ENCODE assay signal across 1 cellular context in the genomic region with DNA sequence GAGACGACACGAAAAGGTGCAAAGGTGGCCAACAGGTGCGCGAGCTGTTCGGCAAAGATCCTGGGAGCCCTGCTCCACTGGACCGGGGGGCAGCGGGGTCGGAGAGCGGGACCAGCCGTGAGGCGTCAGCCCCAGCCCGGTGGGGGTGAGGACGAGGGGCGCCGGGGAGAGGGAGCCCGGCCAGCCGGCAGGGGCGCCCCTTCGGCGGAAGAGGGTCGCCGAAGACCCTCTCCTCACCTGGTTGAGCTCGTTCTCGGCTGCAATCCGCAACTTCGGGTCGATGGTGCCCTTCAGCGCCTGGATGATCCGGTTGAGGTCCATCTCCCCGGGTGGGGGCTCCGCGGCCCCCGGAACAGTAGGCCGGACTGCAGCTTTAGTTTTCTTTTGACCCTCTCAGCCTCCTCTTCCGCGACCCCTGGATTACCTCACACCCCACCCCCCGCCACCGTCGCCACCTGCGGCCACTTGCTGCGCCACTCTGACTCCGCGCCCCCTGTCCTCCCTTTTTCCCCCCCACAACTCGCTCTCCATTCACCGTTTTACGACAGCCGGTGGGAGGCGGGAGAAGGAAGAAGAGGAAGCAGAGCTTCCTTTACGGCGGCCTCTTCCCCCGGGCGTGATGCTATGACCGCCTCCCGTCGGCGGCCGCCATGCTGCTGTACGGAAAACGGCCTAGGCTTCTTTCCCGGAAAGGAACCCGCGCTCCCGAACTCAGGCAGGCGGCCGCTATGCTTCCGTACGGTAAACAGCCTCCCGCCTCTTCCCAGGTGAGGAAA.
TF ChIP-seq lines count a peak whose summit lies in the region.

TSS of gene IPO8 (minus strand) at position 543 of the 776 bp plus-strand sequence. CDS start at position 321, 222 bp downstream.

TF ChIP-seq in HEK293, 187 proteins besides CTCF, POLR2A, EP300 and RAD21 (continued from another document and continues in another):
- TF ChIP-seq ZNF645 (tag by site-specific recombination; IDR thresholded peaks at IDR 0.05) (no peak), ZNF16 (tag by site-specific recombination; IDR thresholded peaks at IDR 0.05; ENCODE audit: low read depth) (no peak), PRDM6 (tag by site-specific recombination; IDR thresholded peaks at IDR 0.05) (no peak), ZNF146 (tag by site-specific recombination; IDR thresholded peaks at IDR 0.05) (no peak), ZNF449 (tag by site-specific recombination; IDR thresholded peaks at IDR 0.05) (no peak), ZNF548 (tag by site-specific recombination; IDR thresholded peaks at IDR 0.05) (no peak), ZNF473 (tag by site-specific recombination; IDR thresholded peaks at IDR 0.05) (no peak), ZNF555 (tag by site-specific recombination; conservative IDR thresholded peaks at IDR 0.05) (no peak), ZNF624 (tag by site-specific recombination; IDR thresholded peaks at IDR 0.05) (no peak), OVOL3 (tag by site-specific recombination; IDR thresholded peaks at IDR 0.05) (no peak), ZNF521 (tag by site-specific recombination; IDR thresholded peaks at IDR 0.05) (no peak), GLI2 (tag by site-specific recombination; IDR thresholded peaks at IDR 0.05; ENCODE audit: borderline replicate concordance, low read depth) (no peak), ZNF19 (tag by site-specific recombination; IDR thresholded peaks at IDR 0.05; ENCODE audit: low read depth) (no peak), ZNF560 (tag by site-specific recombination; IDR thresholded peaks at IDR 0.05; ENCODE audit: borderline replicate concordance) (no peak), ZSCAN4 (tag by site-specific recombination; IDR thresholded peaks at IDR 0.05) (0 out of 2 replicates have a peak, but pooled peaks have one; percentile 6), WT1 (tag by site-specific recombination; IDR thresholded peaks at IDR 0.05) (peak; percentile 83), KLF8 (tag by site-specific recombination; IDR thresholded peaks at IDR 0.05) (peak; percentile 79; the same call in 1 of the 2 replicates), ZNF148 (tag by site-specific recombination; IDR thresholded peaks at IDR 0.05; ENCODE audit: borderline replicate concordance) (no peak), ZNF704 (tag by site-specific recombination; IDR thresholded peaks at IDR 0.05) (no peak), ZSCAN23 (tag by site-specific recombination; IDR thresholded peaks at IDR 0.05) (no peak), HOXD13 (CRISPR knock-in tag; IDR thresholded peaks at IDR 0.05; ENCODE audit: borderline replicate concordance) (no peak; the same call in 1 of the 2 replicates), SP3 (tag by site-specific recombination; IDR thresholded peaks at IDR 0.05) (peak; percentile 93), BCL11A (tag by site-specific recombination; IDR thresholded peaks at IDR 0.05; ENCODE audit: low read depth) (no peak), ZSCAN5A (tag by site-specific recombination; IDR thresholded peaks at IDR 0.05) (no peak), ZNF513 (tag by site-specific recombination; IDR thresholded peaks at IDR 0.05) (peak; percentile 92), ZNF311 (tag by site-specific recombination; IDR thresholded peaks at IDR 0.05; ENCODE audit: borderline replicate concordance) (no peak), MEIS1 (CRISPR knock-in tag; IDR thresholded peaks at IDR 0.05; ENCODE audit: borderline replicate concordance) (no peak), KLF10 (tag by site-specific recombination; IDR thresholded peaks at IDR 0.05) (no peak), ZNF777 (tag by site-specific recombination; IDR thresholded peaks at IDR 0.05; ENCODE audit: borderline replicate concordance) (no peak), ZNF837 (tag by site-specific recombination; IDR thresholded peaks at IDR 0.05) (no peak; the same call in 1 of the 2 replicates), ZNF658 (tag by site-specific recombination; IDR thresholded peaks at IDR 0.05) (no peak)
- TF ChIP-seq, protein P1, sequence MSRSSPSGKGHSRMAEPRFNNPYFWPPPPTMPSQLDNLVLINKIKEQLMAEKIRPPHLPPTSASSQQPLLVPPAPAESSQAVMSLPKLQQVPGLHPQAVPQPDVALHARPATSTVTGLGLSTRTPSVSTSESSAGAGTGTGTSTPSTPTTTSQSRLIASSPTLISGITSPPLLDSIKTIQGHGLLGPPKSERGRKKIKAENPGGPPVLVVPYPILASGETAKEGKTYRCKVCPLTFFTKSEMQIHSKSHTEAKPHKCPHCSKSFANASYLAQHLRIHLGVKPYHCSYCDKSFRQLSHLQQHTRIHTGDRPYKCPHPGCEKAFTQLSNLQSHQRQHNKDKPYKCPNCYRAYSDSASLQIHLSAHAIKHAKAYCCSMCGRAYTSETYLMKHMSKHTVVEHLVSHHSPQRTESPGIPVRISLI (tag by site-specific recombination; IDR thresholded peaks at IDR 0.05): no peak
- TF ChIP-seq, protein P2, sequence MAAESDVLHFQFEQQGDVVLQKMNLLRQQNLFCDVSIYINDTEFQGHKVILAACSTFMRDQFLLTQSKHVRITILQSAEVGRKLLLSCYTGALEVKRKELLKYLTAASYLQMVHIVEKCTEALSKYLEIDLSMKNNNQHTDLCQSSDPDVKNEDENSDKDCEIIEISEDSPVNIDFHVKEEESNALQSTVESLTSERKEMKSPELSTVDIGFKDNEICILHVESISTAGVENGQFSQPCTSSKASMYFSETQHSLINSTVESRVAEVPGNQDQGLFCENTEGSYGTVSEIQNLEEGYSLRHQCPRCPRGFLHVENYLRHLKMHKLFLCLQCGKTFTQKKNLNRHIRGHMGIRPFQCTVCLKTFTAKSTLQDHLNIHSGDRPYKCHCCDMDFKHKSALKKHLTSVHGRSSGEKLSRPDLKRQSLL (tag by site-specific recombination; IDR thresholded peaks at IDR 0.05): peak; percentile 28; the same call in 1 of the 2 replicates
- TF ChIP-seq, protein P3, sequence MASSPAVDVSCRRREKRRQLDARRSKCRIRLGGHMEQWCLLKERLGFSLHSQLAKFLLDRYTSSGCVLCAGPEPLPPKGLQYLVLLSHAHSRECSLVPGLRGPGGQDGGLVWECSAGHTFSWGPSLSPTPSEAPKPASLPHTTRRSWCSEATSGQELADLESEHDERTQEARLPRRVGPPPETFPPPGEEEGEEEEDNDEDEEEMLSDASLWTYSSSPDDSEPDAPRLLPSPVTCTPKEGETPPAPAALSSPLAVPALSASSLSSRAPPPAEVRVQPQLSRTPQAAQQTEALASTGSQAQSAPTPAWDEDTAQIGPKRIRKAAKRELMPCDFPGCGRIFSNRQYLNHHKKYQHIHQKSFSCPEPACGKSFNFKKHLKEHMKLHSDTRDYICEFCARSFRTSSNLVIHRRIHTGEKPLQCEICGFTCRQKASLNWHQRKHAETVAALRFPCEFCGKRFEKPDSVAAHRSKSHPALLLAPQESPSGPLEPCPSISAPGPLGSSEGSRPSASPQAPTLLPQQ (tag by site-specific recombination; IDR thresholded peaks at IDR 0.05): peak; percentile 45; the same call in 1 of the 2 replicates
- TF ChIP-seq, protein P4, sequence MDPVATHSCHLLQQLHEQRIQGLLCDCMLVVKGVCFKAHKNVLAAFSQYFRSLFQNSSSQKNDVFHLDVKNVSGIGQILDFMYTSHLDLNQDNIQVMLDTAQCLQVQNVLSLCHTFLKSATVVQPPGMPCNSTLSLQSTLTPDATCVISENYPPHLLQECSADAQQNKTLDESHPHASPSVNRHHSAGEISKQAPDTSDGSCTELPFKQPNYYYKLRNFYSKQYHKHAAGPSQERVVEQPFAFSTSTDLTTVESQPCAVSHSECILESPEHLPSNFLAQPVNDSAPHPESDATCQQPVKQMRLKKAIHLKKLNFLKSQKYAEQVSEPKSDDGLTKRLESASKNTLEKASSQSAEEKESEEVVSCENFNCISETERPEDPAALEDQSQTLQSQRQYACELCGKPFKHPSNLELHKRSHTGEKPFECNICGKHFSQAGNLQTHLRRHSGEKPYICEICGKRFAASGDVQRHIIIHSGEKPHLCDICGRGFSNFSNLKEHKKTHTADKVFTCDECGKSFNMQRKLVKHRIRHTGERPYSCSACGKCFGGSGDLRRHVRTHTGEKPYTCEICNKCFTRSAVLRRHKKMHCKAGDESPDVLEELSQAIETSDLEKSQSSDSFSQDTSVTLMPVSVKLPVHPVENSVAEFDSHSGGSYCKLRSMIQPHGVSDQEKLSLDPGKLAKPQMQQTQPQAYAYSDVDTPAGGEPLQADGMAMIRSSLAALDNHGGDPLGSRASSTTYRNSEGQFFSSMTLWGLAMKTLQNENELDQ (tag by site-specific recombination; IDR thresholded peaks at IDR 0.05; ENCODE audit: low read depth): no peak
